In the genomic region with DNA sequence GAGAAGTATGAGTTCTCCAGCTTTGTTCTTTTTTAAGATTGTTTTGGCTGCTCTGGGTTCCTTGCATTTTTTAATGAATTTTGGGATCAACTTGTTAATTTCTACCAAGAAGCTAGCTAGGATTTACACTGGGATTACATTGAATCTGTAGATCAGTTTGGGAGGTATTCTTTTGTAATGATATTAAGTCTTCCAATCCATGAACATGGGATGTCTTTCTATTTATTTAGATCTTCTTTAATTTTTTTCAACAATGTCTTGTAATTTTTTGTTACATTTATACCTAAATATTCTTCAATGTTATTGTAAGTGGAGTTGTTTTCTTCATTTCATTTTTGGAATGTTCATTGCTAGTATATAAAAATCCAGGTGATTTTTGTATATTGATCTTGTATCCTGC, we compare ENCODE assay signal across 22 cellular contexts. TPM values are rescaled to one million over a fixed set of nuclear protein-coding genes. Genes with fewer than 3 reads are reported as not detected.
DNase-seq lines count a peak whose midpoint lies in the region; ATAC-seq, FAIRE-seq and TF ChIP-seq lines count a peak whose summit lies in the region.
"Had no signal": no experiment of that assay in that cellular context is flagged by ENCODE, and none has a peak within 500 bp of the region (broad histone marks: within the 10 kb centered on the region; RNA-seq: fewer than 3 reads in every experiment).

No MANE protein-coding gene starts in this region.

- FAIRE-seq in A204.1 (lab: Jason Lieb, UNC), result peak; percentile 23
- peak; percentile 64 for FAIRE-seq in H54 (lab: Jason Lieb, UNC)
- FAIRE-seq: A549, GM12891, GM18507 had no signal

- H3K36me3 Mint-ChIP-seq in endothelial cell (ENCODE audit: low read depth, unreplicated experiment) (peaks cover 62% of the 10 kb centered on the region), WTC11 (peaks cover 100% of the 10 kb centered on the region)

- TF ChIP-seq CTCF in endothelial cell (IDR thresholded peaks at IDR 0.05; ENCODE audit: unreplicated experiment) (no peak), WTC11 (IDR thresholded peaks at IDR 0.05) (no peak)

- ATAC-seq in WTC11 (no peak), GM18867 (IDR thresholded peaks at IDR 0.05; ENCODE audit: unreplicated experiment) (no peak)
- ATAC-seq: A549 had no signal

- POLR2A ChIA-PET in WTC11 (lab: Charles Lee), result no interaction called here

- peaks cover 5% of the 10 kb centered on the region for H3K9me3 Mint-ChIP-seq in endothelial cell (ENCODE audit: unreplicated experiment)
- H3K9me3 Mint-ChIP-seq in WTC11, result peaks cover 78% of the 10 kb centered on the region

- H3K4me1 Mint-ChIP-seq in endothelial cell (ENCODE audit: unreplicated experiment) (no peaks in the 10 kb centered on the region), WTC11 (no peaks in the 10 kb centered on the region)
- H3K4me1 Mint-ChIP-seq: CD14-positive monocyte had no signal

- TF ChIP-seq POLR2A in H54 (IDR thresholded peaks at IDR 0.05; ENCODE audit: low read depth, low read length), result no peak

- CTCF ChIA-PET in WTC11 (lab: Charles Lee), result no interaction called here

- H3K27ac Mint-ChIP-seq in endothelial cell (ENCODE audit: unreplicated experiment), result no peak overlapping the region
- no peak overlapping the region for H3K27ac Mint-ChIP-seq in WTC11
- H3K27ac Mint-ChIP-seq: CD14-positive monocyte; CD4-positive, alpha-beta memory T cell had no signal

- H3K27me3 Mint-ChIP-seq in endothelial cell (ENCODE audit: unreplicated experiment), result no peaks in the 10 kb centered on the region
- H3K27me3 Mint-ChIP-seq in WTC11 (ENCODE audit: low read depth), result peaks cover 3% of the 10 kb centered on the region; the same call in 1 of the 2 replicates
- H3K27me3 Mint-ChIP-seq: CD4-positive, alpha-beta memory T cell had no signal

- no peak for DNase-seq in H54 (ENCODE audit: insufficient read length, low spot score)
- DNase-seq in endothelial cell (ENCODE audit: low spot score), result no peak
- DNase-seq in CD1c-positive myeloid dendritic cell (ENCODE audit: extremely low spot score), result no peak
- no peak for DNase-seq in WTC11 (ENCODE audit: low spot score)
- DNase-seq: ACHN; AML-193; BE2C; CD4-positive, alpha-beta memory T cell; COR-L47; DMS153; DMS79; EL; GF-D8; GOT3; H7; HCEC 1CT had no signal

- H3K4me3 Mint-ChIP-seq in endothelial cell (ENCODE audit: unreplicated experiment), result peak overlapping the region; percentile 72
- no peak overlapping the region for H3K4me3 Mint-ChIP-seq in WTC11
- H3K4me3 Mint-ChIP-seq: CD14-positive monocyte; CD4-positive, alpha-beta memory T cell had no signal

TF ChIP-seq in WTC11, 78 proteins besides CTCF, POLR2A, EP300 and RAD21:
- TF ChIP-seq RORB (CRISPR knock-in tag; IDR thresholded peaks at IDR 0.05), result no peak
TF ChIP-seq in WTC11: peak in this region for 0.

RNA-seq across cellular contexts. Expression of gene PRIM2, which starts 12.5 kb away (rescaled TPM):
- total RNA-seq in endothelial cell (ENCODE audit: unreplicated experiment) (16.2 TPM), WTC11 (2021) (38.2 to 42.2 TPM (median 40.9 TPM) in 3 replicates)
